22 cellular contexts compared by ENCODE assay signal in genomic region chr17:72877348-72877747, GRCh38.
A peak's percentile ranks its signal among the peaks of the same experiment; 100 is the strongest.
DNase-seq lines count a peak whose midpoint lies in the region; ATAC-seq, FAIRE-seq and TF ChIP-seq lines count a peak whose summit lies in the region.
"Had no signal": no experiment of that assay in that cellular context is flagged by ENCODE, and none has a peak within 500 bp of the region (broad histone marks: within the 10 kb centered on the region; RNA-seq: fewer than 3 reads in every experiment).

No MANE protein-coding gene starts in this region.

- no peak for TF ChIP-seq CTCF in HepG2 (CRISPR knock-in tag; IDR thresholded peaks at IDR 0.05)
- TF ChIP-seq CTCF in right lobe of liver (IDR thresholded peaks at IDR 0.05), result no peak
- no peak for TF ChIP-seq CTCF in endodermal cell (conservative IDR thresholded peaks at IDR 0.05)

- no peak overlapping the region for H3K27ac ChIP-seq in HepG2 (ENCODE audit: extremely low read length, insufficient read depth, low read length)
- H3K27ac ChIP-seq in right lobe of liver, result no peak overlapping the region
- no peak overlapping the region for H3K27ac ChIP-seq in endodermal cell (ENCODE audit: low read depth, low read length)
- H3K27ac ChIP-seq: 22Rv1, BLaER1 had no signal

- TF ChIP-seq EP300 in HepG2 (IDR thresholded peaks at IDR 0.05; ENCODE audit: low read depth in 2 of 2, low read length in 2 of 2) (no peak), HepG2 (CRISPR knock-in tag; IDR thresholded peaks at IDR 0.05; ENCODE audit: borderline replicate concordance) (no peak)

- POLR2A ChIA-PET in HepG2 (lab: Yijun Ruan, JAX), result interaction anchor here (0.5 kb wide), 1 partner anchor 176 kb away, joined by 3 read pairs; no protein-coding TSS in a partner anchor

- no peak for DNase-seq in HepG2 (ENCODE audit: low spot score)
- DNase-seq in right lobe of liver, result no peak
- no peak for DNase-seq in endodermal cell
- no peak for DNase-seq in NCI-H345 (lab: John Stamatoyannopoulos, UW)
- DNase-seq: ACHN; BE2C; C1 segment of cervical spinal cord; Caco-2; Calu3; CD4-positive, alpha-beta memory T cell; CD4-positive, CD25-positive, alpha-beta regulatory T cell; CD8-positive, alpha-beta memory T cell; DMS79 treated with DMSO at 0.1 percent for 48 hours; GF-D8 had no signal

- CTCF ChIA-PET in HepG2 (lab: Yijun Ruan, JAX; ENCODE audit: low intra/inter-chr PET ratio, low total read pairs), result no interaction called here

- no peak overlapping the region for H3K27ac Mint-ChIP-seq in endodermal cell
- H3K27ac Mint-ChIP-seq: CD14-positive monocyte; CD4-positive, CD25-positive, alpha-beta regulatory T cell; CD8-positive, alpha-beta memory T cell had no signal

- H3K9ac ChIP-seq in HepG2 (ENCODE audit: insufficient read depth, low read depth, low read length), result no peak overlapping the region
- H3K9ac ChIP-seq in endodermal cell (ENCODE audit: extremely low read depth, low read length, poor library complexity, severe bottlenecking), result no peak overlapping the region
- H3K9ac ChIP-seq: BLaER1 had no signal

- TF ChIP-seq POLR2A in HepG2 (IDR thresholded peaks at IDR 0.05; ENCODE audit: insufficient read depth in 1 of 2, low read depth in 2 of 2, low read length in 2 of 2), result no peak
- no peak for TF ChIP-seq POLR2A in right lobe of liver (IDR thresholded peaks at IDR 0.05)

- no peaks in the 10 kb centered on the region for H4K20me1 ChIP-seq in HepG2 (ENCODE audit: insufficient read depth, low read length)
- H4K20me1 ChIP-seq: BLaER1 had no signal

- peaks cover 10% of the 10 kb centered on the region for H3K27me3 Mint-ChIP-seq in endodermal cell (ENCODE audit: insufficient read depth)
- H3K27me3 Mint-ChIP-seq: CD4-positive, alpha-beta memory T cell; CD4-positive, CD25-positive, alpha-beta regulatory T cell had no signal

- no peak for TF ChIP-seq RAD21 in HepG2 (CRISPR knock-in tag; IDR thresholded peaks at IDR 0.05)

- WGBS in HepG2 (ENCODE audit: low lambda C conversion rate), result 86% methylated on average over 8 of the region's 8 CpGs
- WGBS in right lobe of liver (ENCODE audit: insufficient coverage, low coverage, low lambda C conversion rate, missing lambda C conversion rate), result 97% methylated on average over 8 of the region's 8 CpGs
- WGBS in endodermal cell (ENCODE audit: insufficient coverage in 1 of 2, insufficient read length in 1 of 2), 2 experiments, result 96 to 98% methylated on average over 8 of the region's 8 CpGs

- peaks cover 53% of the 10 kb centered on the region for H3K9me3 Mint-ChIP-seq in endodermal cell

- BruUV-seq in HepG2 (replicated peaks; lab: Mats Ljungman, UMichigan), result no TSS peak

- H3K9me3 ChIP-seq in HepG2 (ENCODE audit: low read length) (peaks cover 37% of the 10 kb centered on the region), right lobe of liver (peaks cover 0 to 5% (median 0%) of the 10 kb centered on the region in 4 donors), endodermal cell (ENCODE audit: control insufficient read depth, low read length) (peaks cover 50% of the 10 kb centered on the region)
- H3K9me3 ChIP-seq: BE2C had no signal

- H3K36me3 Mint-ChIP-seq in endodermal cell (ENCODE audit: low read depth), result peaks cover 20% of the 10 kb centered on the region

- H3K4me1 ChIP-seq in HepG2 (ENCODE audit: insufficient read depth, low read length), result no peaks in the 10 kb centered on the region
- no peaks in the 10 kb centered on the region for H3K4me1 ChIP-seq in right lobe of liver
- H3K4me1 ChIP-seq in endodermal cell (ENCODE audit: control insufficient read depth, insufficient read depth, low read length), result no peaks in the 10 kb centered on the region
- H3K4me1 ChIP-seq: BE2C, BLaER1, Caco-2 had no signal

- in situ Hi-C loops in HepG2 (cut with HindIII; ENCODE audit: extremely low pct_ligation_motif_present, low pct_unique_long_range_greater_than_20kb), result no loop called here

- no peak overlapping the region for H3K4me3 Mint-ChIP-seq in endodermal cell
- H3K4me3 Mint-ChIP-seq: CD14-positive monocyte; CD4-positive, alpha-beta memory T cell; CD4-positive, CD25-positive, alpha-beta regulatory T cell; CD8-positive, alpha-beta memory T cell had no signal

- no peak overlapping the region for H3K4me3 ChIP-seq in HepG2 (replicated peaks in 1 of 3; ENCODE audit: insufficient read depth in 1 of 3, low read depth in 2 of 3, low read length in 3 of 3)
- H3K4me3 ChIP-seq in right lobe of liver, result no peak overlapping the region
- peak overlapping the region; percentile 43 for H3K4me3 ChIP-seq in endodermal cell (ENCODE audit: low read length)
- H3K4me3 ChIP-seq: BLaER1 had no signal

- H3K36me3 ChIP-seq in HepG2 (replicated peaks in 1 of 2; ENCODE audit: control insufficient read depth in 1 of 2, insufficient read depth in 2 of 2, low read length in 2 of 2), result peaks cover 0 to 2% of the 10 kb centered on the region in 2 experiments; a peak in 1 of 5 replicates
- H3K36me3 ChIP-seq in right lobe of liver, result no peaks in the 10 kb centered on the region
- no peaks in the 10 kb centered on the region for H3K36me3 ChIP-seq in endodermal cell (ENCODE audit: control insufficient read depth, insufficient read depth, low read length)
- H3K36me3 ChIP-seq: BE2C had no signal

- no peak overlapping the region for H2AFZ ChIP-seq in HepG2 (ENCODE audit: low read length)

- H3K79me2 ChIP-seq in HepG2 (ENCODE audit: insufficient read depth, low read length), result no peaks in the 10 kb centered on the region

- H3K27me3 ChIP-seq in HepG2 (ENCODE audit: control insufficient read depth in 1 of 2, insufficient read depth in 2 of 2, low read length in 2 of 2), result no peaks in the 10 kb centered on the region
- H3K27me3 ChIP-seq in right lobe of liver, result no peaks in the 10 kb centered on the region
- H3K27me3 ChIP-seq in endodermal cell (ENCODE audit: control insufficient read depth, insufficient read depth, low read length, poor library complexity, severe bottlenecking), result no peaks in the 10 kb centered on the region
- H3K27me3 ChIP-seq: BE2C, BLaER1 had no signal

- no peak for ATAC-seq in HepG2
- no peak for ATAC-seq in right lobe of liver
- no peak for ATAC-seq in HG02610 (IDR thresholded peaks at IDR 0.05; ENCODE audit: unreplicated experiment)

- intact Hi-C loops in HepG2 (cut with micrococcal nuclease; ENCODE audit: unreplicated experiment), result no loop called here
- intact Hi-C loops in right lobe of liver (cut with DNase I), result no loop called here

- H3K4me1 Mint-ChIP-seq in endodermal cell, result no peaks in the 10 kb centered on the region
- H3K4me1 Mint-ChIP-seq: CD14-positive monocyte; CD4-positive, CD25-positive, alpha-beta regulatory T cell; CD8-positive, alpha-beta memory T cell had no signal

- FAIRE-seq in HepG2 (lab: Jason Lieb, UNC), result no peak
- FAIRE-seq: D721Med, G401.6, GM12891, GM19239 had no signal

- no peak overlapping the region for H3K4me2 ChIP-seq in HepG2 (ENCODE audit: low read depth, low read length)
- H3K4me2 ChIP-seq: BLaER1 had no signal

TF ChIP-seq in HepG2, 621 proteins besides CTCF, POLR2A, EP300 and RAD21 (continues in another document):
- no peak for TF ChIP-seq NR2C2 (CRISPR knock-in tag; IDR thresholded peaks at IDR 0.05; ENCODE audit: borderline replicate concordance)
- TF ChIP-seq PRDM15 (CRISPR knock-in tag; IDR thresholded peaks at IDR 0.05), result no peak
- no peak for TF ChIP-seq ZNF331 (CRISPR knock-in tag; IDR thresholded peaks at IDR 0.05)
- no peak for TF ChIP-seq CREB1 (IDR thresholded peaks at IDR 0.05)
- no peak for TF ChIP-seq CREB1 (CRISPR knock-in tag; IDR thresholded peaks at IDR 0.05)
- TF ChIP-seq, protein P1, sequence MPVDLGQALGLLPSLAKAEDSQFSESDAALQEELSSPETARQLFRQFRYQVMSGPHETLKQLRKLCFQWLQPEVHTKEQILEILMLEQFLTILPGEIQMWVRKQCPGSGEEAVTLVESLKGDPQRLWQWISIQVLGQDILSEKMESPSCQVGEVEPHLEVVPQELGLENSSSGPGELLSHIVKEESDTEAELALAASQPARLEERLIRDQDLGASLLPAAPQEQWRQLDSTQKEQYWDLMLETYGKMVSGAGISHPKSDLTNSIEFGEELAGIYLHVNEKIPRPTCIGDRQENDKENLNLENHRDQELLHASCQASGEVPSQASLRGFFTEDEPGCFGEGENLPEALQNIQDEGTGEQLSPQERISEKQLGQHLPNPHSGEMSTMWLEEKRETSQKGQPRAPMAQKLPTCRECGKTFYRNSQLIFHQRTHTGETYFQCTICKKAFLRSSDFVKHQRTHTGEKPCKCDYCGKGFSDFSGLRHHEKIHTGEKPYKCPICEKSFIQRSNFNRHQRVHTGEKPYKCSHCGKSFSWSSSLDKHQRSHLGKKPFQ (CRISPR knock-in tag; IDR thresholded peaks at IDR 0.05; ENCODE audit: insufficient replicate concordance), result no peak
